Comparison of ENCODE assay signal across 12 cellular contexts in genomic region chr14:68246074-68246980, GRCh38.
DNase-seq lines count a peak whose midpoint lies in the region; ATAC-seq, FAIRE-seq and TF ChIP-seq lines count a peak whose summit lies in the region.
"Had no signal": no experiment of that assay in that cellular context is flagged by ENCODE, and none has a peak within 500 bp of the region (broad histone marks: within the 10 kb centered on the region; RNA-seq: fewer than 3 reads in every experiment).

No MANE protein-coding gene starts in this region.

- ATAC-seq in GM21619 (IDR thresholded peaks at IDR 0.05; ENCODE audit: unreplicated experiment) (no peak), HG02885 (IDR thresholded peaks at IDR 0.05; ENCODE audit: poor library complexity, unreplicated experiment) (no peak)

- DNase-seq in HT-29 (ENCODE audit: low spot score), result peak; percentile 17
- no peak for DNase-seq in breast epithelium (ENCODE audit: low spot score in 2 of 2)
- DNase-seq in left kidney (ENCODE audit: low read depth, low spot score), result peak; percentile 41
- DNase-seq in small intestine, result peak; percentile 77
- no peak for DNase-seq in AML-193 (lab: John Stamatoyannopoulos, UW)
- no peak for DNase-seq in C1 segment of cervical spinal cord (lab: John Stamatoyannopoulos, UW)
- DNase-seq: NCI-H1930, nucleus accumbens, SW 1271 had no signal

- H3K27ac ChIP-seq in breast epithelium, result peak overlapping the region; percentile 90 to 92
- peak overlapping the region; percentile 43 to 84 for H3K27ac ChIP-seq in small intestine (ENCODE audit: low read depth in 1 of 2, low read length in 1 of 2)

- H3K4me1 ChIP-seq in breast epithelium, result peaks cover 11 to 60% of the 10 kb centered on the region in 2 donors
- peaks cover 12 to 39% of the 10 kb centered on the region in 2 donors for H3K4me1 ChIP-seq in small intestine (ENCODE audit: control insufficient read depth in 2 of 2, insufficient read depth in 1 of 2, low read depth in 1 of 2, low read length in 1 of 2)

- H3K4me3 ChIP-seq in breast epithelium, result no peak overlapping the region
- no peak overlapping the region for H3K4me3 ChIP-seq in small intestine (ENCODE audit: low read depth in 1 of 2, low read length in 2 of 2)

- intact Hi-C loops in breast epithelium (cut with DNase I; ENCODE audit: low total_unique reads), result loop anchor here (2.0 to 5.0 kb wide), 2 partner anchors 32 to 541 kb away; no protein-coding TSS in a partner anchor

- H3K9me3 ChIP-seq in breast epithelium (no peaks in the 10 kb centered on the region), small intestine (ENCODE audit: control insufficient read depth, low read depth) (no peaks in the 10 kb centered on the region)

- H3K27me3 ChIP-seq in breast epithelium (no peaks in the 10 kb centered on the region), small intestine (ENCODE audit: control insufficient read depth in 2 of 2, insufficient read depth in 2 of 2, low read length in 2 of 2) (no peaks in the 10 kb centered on the region)

- WGBS in small intestine, 3 donors, result 24 to 38% (median 38%) methylated on average over 5 of the region's 5 CpGs

- TF ChIP-seq POLR2A in breast epithelium (IDR thresholded peaks at IDR 0.05), result no peak

- H3K36me3 ChIP-seq in breast epithelium, result no peaks in the 10 kb centered on the region
- no peaks in the 10 kb centered on the region for H3K36me3 ChIP-seq in small intestine (ENCODE audit: control insufficient read depth in 2 of 2, insufficient read depth in 2 of 2, low read length in 2 of 2)

- TF ChIP-seq CTCF in breast epithelium (IDR thresholded peaks at IDR 0.05), result no peak

- FAIRE-seq in small intestine (lab: Jason Lieb, UNC), result no peak
- FAIRE-seq: endometrium had no signal

Comparison
In these comparisons a context has a peak if more than half of its experiments do, and no peak if none do; other contexts are left out.
1. DNase-seq: peak in HT-29 (single experiment), left kidney (single experiment) and small intestine (single experiment); none in breast epithelium (0 of 2), AML-193 (0 of 2) and C1 segment of cervical spinal cord (0 of 14).